ENCODE assay signal across 21 cellular contexts in the genomic region with DNA sequence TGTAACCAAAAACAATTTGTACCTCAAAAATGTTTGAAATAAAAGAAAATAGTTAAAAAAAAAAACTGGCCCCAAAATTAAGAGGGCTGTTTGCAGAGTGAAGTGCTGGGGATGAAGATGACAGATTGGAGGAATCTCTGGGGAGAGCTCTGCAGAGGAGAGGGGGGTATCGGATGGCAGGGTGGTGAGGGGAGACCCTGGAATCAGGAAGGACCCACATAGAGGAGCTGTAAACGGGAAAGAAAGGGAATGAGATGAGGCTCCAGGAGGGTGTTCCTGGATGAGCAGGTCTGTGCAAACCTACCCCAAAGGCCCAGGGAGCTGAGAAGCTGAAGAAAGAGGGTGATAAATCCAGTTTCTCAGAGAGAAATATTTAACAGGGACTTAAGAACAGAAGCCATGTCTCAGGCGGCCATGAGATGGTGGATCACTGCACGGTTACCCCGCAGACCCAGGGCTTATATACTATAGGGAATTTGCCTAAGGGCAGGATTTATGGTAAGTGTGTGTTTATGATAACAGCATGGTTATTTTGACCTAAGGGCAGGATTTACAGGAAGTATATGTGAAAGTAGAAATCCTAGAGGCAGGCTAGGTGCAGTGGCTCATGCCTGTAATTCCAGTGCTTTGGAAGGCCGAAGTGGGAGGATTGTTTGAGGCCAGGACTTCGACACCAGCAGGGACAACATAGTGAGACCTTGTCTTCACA. TPM values are rescaled to one million over a fixed set of nuclear protein-coding genes. Genes with fewer than 3 reads are reported as not detected.
DNase-seq lines count a peak whose midpoint lies in the region; ATAC-seq and TF ChIP-seq lines count a peak whose summit lies in the region.
"Had no signal": no experiment of that assay in that cellular context is flagged by ENCODE, and none has a peak within 500 bp of the region (broad histone marks: within the 10 kb centered on the region; RNA-seq: fewer than 3 reads in every experiment).

No MANE protein-coding gene starts in this region.

- no peak overlapping the region for H3K9ac ChIP-seq in mammary epithelial cell (ENCODE audit: insufficient read depth, low read length)
- H3K9ac ChIP-seq in neural progenitor cell: no peak overlapping the region

- BruUV-seq in mammary epithelial cell (replicated peaks; lab: Mats Ljungman, UMichigan): no TSS peak

- TF ChIP-seq CTCF in right atrium auricular region (IDR thresholded peaks at IDR 0.05) (no peak), mammary epithelial cell (conservative IDR thresholded peaks at IDR 0.05 in 1 of 2, IDR thresholded peaks at IDR 0.05 in 1 of 2; ENCODE audit: extremely low read depth in 1 of 2, insufficient read depth in 1 of 2, low read depth in 1 of 2, low read length in 2 of 2) (no peak), neural progenitor cell (IDR thresholded peaks at IDR 0.05) (no peak)

- H4K20me1 ChIP-seq in mammary epithelial cell (ENCODE audit: insufficient read depth, low read length): no peaks in the 10 kb centered on the region
- no peaks in the 10 kb centered on the region for H4K20me1 ChIP-seq in neural progenitor cell (ENCODE audit: low read depth)

- H3K27me3 Mint-ChIP-seq in neural progenitor cell (ENCODE audit: insufficient read depth, low read depth): peaks cover 2% of the 10 kb centered on the region

- CTCF ChIA-PET in mammary epithelial cell (lab: Charles Lee; ENCODE audit: low non-redundant PET): no interaction called here

- H3K27ac Mint-ChIP-seq in neural progenitor cell: peak overlapping the region; percentile 64
- H3K27ac Mint-ChIP-seq: CD4-positive, CD25-positive, alpha-beta regulatory T cell; T-cell had no signal

- WGBS in mammary epithelial cell (ENCODE audit: low coverage, missing lambda C conversion rate): 91% methylated on average over 6 of the region's 7 CpGs

- ATAC-seq in Right ventricle myocardium superior (ENCODE audit: poor library complexity): no peak
- ATAC-seq: gastroesophageal sphincter, T-cell had no signal

- H3K36me3 ChIP-seq in right atrium auricular region: no peaks in the 10 kb centered on the region
- no peaks in the 10 kb centered on the region for H3K36me3 ChIP-seq in mammary epithelial cell (ENCODE audit: insufficient read depth, low read length)
- no peaks in the 10 kb centered on the region for H3K36me3 ChIP-seq in neural progenitor cell
- H3K36me3 ChIP-seq: gastroesophageal sphincter, left lung, spleen had no signal

- H3K27me3 ChIP-seq in right atrium auricular region (no peaks in the 10 kb centered on the region), mammary epithelial cell (ENCODE audit: insufficient read depth, low read length) (no peaks in the 10 kb centered on the region), neural progenitor cell (no peaks in the 10 kb centered on the region)
- H3K27me3 ChIP-seq: gastroesophageal sphincter, left lung, spleen, testis had no signal

- no peak for DNase-seq in right atrium auricular region (ENCODE audit: low spot score)
- no peak for DNase-seq in Right ventricle myocardium superior
- no peak for DNase-seq in mammary epithelial cell
- DNase-seq in neural progenitor cell (ENCODE audit: low spot score): no peak
- no peak for DNase-seq in NCI-H1436 (lab: John Stamatoyannopoulos, UW)
- no peak for DNase-seq in G401 (ENCODE audit: low spot score)
- no peak for DNase-seq in DMS 273 treated with DMSO at 0.1 percent for 48 hours (lab: John Stamatoyannopoulos, UW)
- no peak for DNase-seq in H4 (ENCODE audit: low spot score)
- DNase-seq: CD4-positive, CD25-positive, alpha-beta regulatory T cell; DMS53; left lung; naive B cell; NCI-H1694 treated with DMSO at 0.1 percent for 48 hours; NCI-H446; NK-92 treated with Interleukin-12 subunit alpha and Interleukin-12 subunit beta, amount 100 ng/mL, for 24 hours; RPMI8226; spleen; T-cell; testis had no signal

- intact Hi-C loops in Right ventricle myocardium superior (cut with DNase I) (loop anchor here (10.0 kb wide), 1 partner anchor 290 kb away; no protein-coding TSS in a partner anchor), mammary epithelial cell (cut with micrococcal nuclease) (loop anchor here (1.0 to 10.0 kb wide), 2 partner anchors 43 to 290 kb away; partner anchors contain the start of gene ZNF438)

- H3K4me3 ChIP-seq in right atrium auricular region (no peak overlapping the region), mammary epithelial cell (replicated peaks in 1 of 3; ENCODE audit: insufficient read depth in 1 of 3, low read depth in 2 of 3, low read length in 3 of 3) (no peak overlapping the region), neural progenitor cell (no peak overlapping the region)
- H3K4me3 ChIP-seq: coronary artery, gastroesophageal sphincter, left lung, spleen, testis had no signal

- dilution Hi-C loops in mammary epithelial cell (cut with HindIII; ENCODE audit: low sequenced_read_pairs): no loop called here

- H3F3A ChIP-seq in neural progenitor cell (ENCODE audit: low read depth): no peaks in the 10 kb centered on the region

- H3K9me3 Mint-ChIP-seq in neural progenitor cell: peaks cover 4% of the 10 kb centered on the region
- H3K9me3 Mint-ChIP-seq: CD4-positive, CD25-positive, alpha-beta regulatory T cell; naive B cell; T-cell had no signal

- H3K4me1 Mint-ChIP-seq in neural progenitor cell: peaks cover 13% of the 10 kb centered on the region
- H3K4me1 Mint-ChIP-seq: CD4-positive, CD25-positive, alpha-beta regulatory T cell; naive B cell had no signal

- no peaks in the 10 kb centered on the region for H3K36me3 Mint-ChIP-seq in neural progenitor cell
- H3K36me3 Mint-ChIP-seq: CD4-positive, CD25-positive, alpha-beta regulatory T cell; naive B cell; T-cell had no signal

- H3K79me2 ChIP-seq in mammary epithelial cell (ENCODE audit: insufficient read depth, low read length) (no peaks in the 10 kb centered on the region), neural progenitor cell (ENCODE audit: low read depth) (no peaks in the 10 kb centered on the region)

- H3K4me3 Mint-ChIP-seq in neural progenitor cell: no peak overlapping the region
- H3K4me3 Mint-ChIP-seq: CD4-positive, CD25-positive, alpha-beta regulatory T cell; naive B cell; T-cell had no signal

- H3K4me1 ChIP-seq in right atrium auricular region: peaks cover 0 to 29% of the 10 kb centered on the region in 2 donors
- H3K4me1 ChIP-seq in mammary epithelial cell (ENCODE audit: insufficient read depth, low read length): peaks cover 44% of the 10 kb centered on the region
- peaks cover 9% of the 10 kb centered on the region for H3K4me1 ChIP-seq in neural progenitor cell
- H3K4me1 ChIP-seq: spleen had no signal

- H3K27ac ChIP-seq in right atrium auricular region: peak overlapping the region; percentile 27 to 28
- peak overlapping the region; percentile 81 for H3K27ac ChIP-seq in mammary epithelial cell (ENCODE audit: insufficient read depth, low read depth, low read length)
- H3K27ac ChIP-seq in neural progenitor cell: no peak overlapping the region
- H3K27ac ChIP-seq: spleen, testis had no signal

- H3K9me3 ChIP-seq in right atrium auricular region (no peaks in the 10 kb centered on the region), mammary epithelial cell (replicated peaks; ENCODE audit: insufficient read depth, low read length) (no peaks in the 10 kb centered on the region), neural progenitor cell (ENCODE audit: low read depth) (no peaks in the 10 kb centered on the region)
- H3K9me3 ChIP-seq: gastroesophageal sphincter, left lung, spleen, testis had no signal

- H2AFZ ChIP-seq in mammary epithelial cell (ENCODE audit: low read depth, low read length): peak overlapping the region; percentile 10
- peak overlapping the region; percentile 62 for H2AFZ ChIP-seq in neural progenitor cell (replicated peaks)

- H3K4me2 ChIP-seq in mammary epithelial cell (ENCODE audit: insufficient read depth, low read depth, low read length) (no peak overlapping the region), neural progenitor cell (no peak overlapping the region)

- in situ Hi-C loops in mammary epithelial cell (cut with MboI; ENCODE audit: low sequenced_read_pairs in 2 of 2) (no loop called here), G401 (cut with HindIII; ENCODE audit: low sequenced_read_pairs) (no loop called here)

RNA-seq across cellular contexts. Expression of gene ZNF438, which starts 42.8 kb away (rescaled TPM):
- total RNA-seq in right atrium auricular region: 10 to 100 TPM; 13.4 to 14.5 TPM
- total RNA-seq in Right ventricle myocardium superior: 13.0 TPM
- total RNA-seq in mammary epithelial cell: 1 to 10 TPM; 1.2 to 3.2 TPM
- polyA plus RNA-seq in mammary epithelial cell: 1.7 TPM
- 0.67 TPM for polyA minus RNA-seq in mammary epithelial cell
- 1.3 and 4.5 TPM in 2 replicates for total RNA-seq in neural progenitor cell (ENCODE audit: low replicate concordance)
- total RNA-seq in G401 (2014; rRNA removed; shearing (Covaris generic)): 1.0 and 9.6 TPM in 2 replicates
- 1.3 TPM in 2 replicates for total RNA-seq in H4 (2014; rRNA removed; shearing (Covaris generic))
